In the genomic region with DNA sequence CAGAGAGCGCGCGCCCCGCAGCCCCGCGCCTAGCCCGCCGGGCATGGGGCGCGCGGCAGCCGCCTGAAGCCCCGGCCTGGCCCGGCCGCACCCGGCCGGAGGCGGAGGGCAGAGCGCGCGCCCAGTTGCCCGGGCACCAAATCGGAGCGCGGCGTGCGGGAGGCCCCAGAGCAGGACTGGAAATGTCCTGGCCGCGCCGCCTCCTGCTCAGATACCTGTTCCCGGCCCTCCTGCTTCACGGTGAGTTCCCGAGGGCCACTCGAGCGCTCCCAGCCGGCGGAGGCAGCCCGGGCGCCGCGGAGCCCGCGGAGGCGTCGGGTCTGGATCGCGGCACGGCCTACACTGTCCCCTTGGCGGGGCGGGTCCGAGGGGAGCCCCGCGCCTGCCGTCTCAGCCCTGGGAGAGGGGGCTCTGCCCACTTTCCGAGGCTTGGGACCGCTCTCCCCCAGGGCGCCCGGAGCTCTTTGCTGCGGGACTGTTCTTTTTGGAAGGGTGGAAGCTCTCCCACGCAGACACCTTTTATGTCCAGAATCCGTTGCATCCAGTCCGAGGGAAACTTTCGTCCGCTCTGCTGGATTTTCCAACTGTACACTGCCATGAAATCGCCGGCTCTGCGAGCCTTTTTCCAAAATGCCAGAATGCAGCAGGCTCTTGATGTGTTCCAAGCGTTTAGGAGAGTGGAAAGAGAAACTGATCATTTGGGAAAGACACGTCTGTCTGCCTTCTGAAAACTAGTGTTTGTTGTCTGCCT, we compare ENCODE assay signal across 9 cellular contexts. TPM values are rescaled to one million over a fixed set of nuclear protein-coding genes. Genes with fewer than 3 reads are reported as not detected.
DNase-seq lines count a peak whose midpoint lies in the region; ATAC-seq and TF ChIP-seq lines count a peak whose summit lies in the region.
"Had no signal": no experiment of that assay in that cellular context is flagged by ENCODE, and none has a peak within 500 bp of the region (broad histone marks: within the 10 kb centered on the region; RNA-seq: fewer than 3 reads in every experiment).

No MANE protein-coding gene starts in this region.

- no peak for TF ChIP-seq CTCF in mesothelial cell of epicardium (IDR thresholded peaks at IDR 0.05; ENCODE audit: unreplicated experiment)

- CTCF ChIA-PET in activated naive CD4-positive, alpha-beta T cell treated with anti-CD3 and anti-CD28 coated beads for 36 hours (lab: Charles Lee), result no interaction called here

- no peak overlapping the region for H3K27ac Mint-ChIP-seq in activated naive CD4-positive, alpha-beta T cell treated with anti-CD3 and anti-CD28 coated beads, Interleukin-2, amount 50 U/mL, for 24 hours
- H3K27ac Mint-ChIP-seq in activated naive CD4-positive, alpha-beta T cell treated with anti-CD3 and anti-CD28 coated beads for 36 hours, result no peak overlapping the region
- peak overlapping the region; percentile 95 for H3K27ac Mint-ChIP-seq in mesothelial cell of epicardium
- H3K27ac Mint-ChIP-seq: activated naive CD4-positive, alpha-beta T cell treated with anti-CD3 and anti-CD28 coated beads, Interleukin-2, amount 50 U/mL, for 72 hours had no signal

- WGBS in aorta, 2 donors, result 1% methylated on average over 59 to 69 of the region's 69 CpGs

- H3K27me3 Mint-ChIP-seq in activated naive CD4-positive, alpha-beta T cell treated with anti-CD3 and anti-CD28 coated beads, Interleukin-2, amount 50 U/mL, for 24 hours, result peaks cover 30% of the 10 kb centered on the region
- H3K27me3 Mint-ChIP-seq in activated naive CD4-positive, alpha-beta T cell treated with anti-CD3 and anti-CD28 coated beads for 36 hours (ENCODE audit: low read depth), result peaks cover 70% of the 10 kb centered on the region
- no peaks in the 10 kb centered on the region for H3K27me3 Mint-ChIP-seq in mesothelial cell of epicardium (ENCODE audit: low read depth)

- intact Hi-C loops in activated naive CD4-positive, alpha-beta T cell treated with anti-CD3 and anti-CD28 coated beads for 36 hours (cut with micrococcal nuclease), result no loop called here
- intact Hi-C loops in aorta (cut with DNase I), result loop anchor here (5.0 kb wide), 2 partner anchors 62 to 448 kb away; no protein-coding TSS in a partner anchor

- H3K4me1 ChIP-seq in aorta (ENCODE audit: control insufficient read depth in 1 of 2, insufficient read depth in 2 of 2, low read length in 2 of 2), result no peaks in the 10 kb centered on the region

- no peaks in the 10 kb centered on the region for H3K36me3 ChIP-seq in aorta (ENCODE audit: control insufficient read depth in 1 of 2, insufficient read depth in 2 of 2, low read length in 1 of 2)

- peak overlapping the region; percentile 49 for H3K4me3 Mint-ChIP-seq in activated naive CD4-positive, alpha-beta T cell treated with anti-CD3 and anti-CD28 coated beads, Interleukin-2, amount 50 U/mL, for 24 hours
- H3K4me3 Mint-ChIP-seq in activated naive CD4-positive, alpha-beta T cell treated with anti-CD3 and anti-CD28 coated beads for 36 hours, result no peak overlapping the region
- H3K4me3 Mint-ChIP-seq in mesothelial cell of epicardium, result peak overlapping the region; percentile 85

- H3K4me1 Mint-ChIP-seq in activated naive CD4-positive, alpha-beta T cell treated with anti-CD3 and anti-CD28 coated beads, Interleukin-2, amount 50 U/mL, for 24 hours, result peaks cover 5% of the 10 kb centered on the region
- peaks cover 4% of the 10 kb centered on the region for H3K4me1 Mint-ChIP-seq in activated naive CD4-positive, alpha-beta T cell treated with anti-CD3 and anti-CD28 coated beads for 36 hours (ENCODE audit: low read depth)
- peaks cover 62% of the 10 kb centered on the region for H3K4me1 Mint-ChIP-seq in mesothelial cell of epicardium

- no peaks in the 10 kb centered on the region for H3K36me3 Mint-ChIP-seq in activated naive CD4-positive, alpha-beta T cell treated with anti-CD3 and anti-CD28 coated beads, Interleukin-2, amount 50 U/mL, for 24 hours
- no peaks in the 10 kb centered on the region for H3K36me3 Mint-ChIP-seq in activated naive CD4-positive, alpha-beta T cell treated with anti-CD3 and anti-CD28 coated beads for 36 hours (ENCODE audit: low read depth)
- H3K36me3 Mint-ChIP-seq in mesothelial cell of epicardium, result no peaks in the 10 kb centered on the region
- H3K36me3 Mint-ChIP-seq: activated naive CD4-positive, alpha-beta T cell treated with anti-CD3 and anti-CD28 coated beads, Interleukin-2, amount 50 U/mL, for 72 hours had no signal

- peak overlapping the region; percentile 90 for H3K27ac ChIP-seq in cingulate gyrus (ENCODE audit: low read depth, low read length)
- H3K27ac ChIP-seq in aorta (ENCODE audit: low read depth in 1 of 2, low read length in 2 of 2), result peak overlapping the region in 1 of 2 donors; percentile 2

- H3K9me3 ChIP-seq in aorta (ENCODE audit: control insufficient read depth, low read length), result no peaks in the 10 kb centered on the region

- H3K27me3 ChIP-seq in aorta (ENCODE audit: control insufficient read depth in 1 of 2, insufficient read depth in 2 of 2, low read length in 1 of 2), result no peaks in the 10 kb centered on the region

- no peak for DNase-seq in activated naive CD4-positive, alpha-beta T cell treated with anti-CD3 and anti-CD28 coated beads for 36 hours
- DNase-seq in mesothelial cell of epicardium (ENCODE audit: low spot score in 2 of 2, unreplicated experiment in 2 of 2) (peak; percentile 37 to 68), aorta (no peak)

- peak overlapping the region; percentile 56 to 70 for H3K4me3 ChIP-seq in aorta (ENCODE audit: low read length in 2 of 2)

- no peaks in the 10 kb centered on the region for H3K9me3 Mint-ChIP-seq in activated naive CD4-positive, alpha-beta T cell treated with anti-CD3 and anti-CD28 coated beads, Interleukin-2, amount 50 U/mL, for 24 hours
- no peaks in the 10 kb centered on the region for H3K9me3 Mint-ChIP-seq in activated naive CD4-positive, alpha-beta T cell treated with anti-CD3 and anti-CD28 coated beads for 36 hours
- H3K9me3 Mint-ChIP-seq in mesothelial cell of epicardium, result no peaks in the 10 kb centered on the region
- H3K9me3 Mint-ChIP-seq: activated naive CD4-positive, alpha-beta T cell treated with anti-CD3 and anti-CD28 coated beads, Interleukin-2, amount 50 U/mL, for 72 hours had no signal

- ATAC-seq in aorta (ENCODE audit: low FRiP score), result peak; percentile 26
- ATAC-seq in HG03521 (IDR thresholded peaks at IDR 0.05; ENCODE audit: unreplicated experiment), result no peak
- ATAC-seq in GM19328 (IDR thresholded peaks at IDR 0.05; ENCODE audit: unreplicated experiment), result no peak
- no peak for ATAC-seq in HG03469 (IDR thresholded peaks at IDR 0.05; ENCODE audit: unreplicated experiment)

RNA-seq across cellular contexts. Expression of a gene that starts 0.5 kb away (rescaled TPM):
- not detected for total RNA-seq in activated naive CD4-positive, alpha-beta T cell treated with anti-CD3 and anti-CD28 coated beads for 36 hours
- total RNA-seq in mesothelial cell of epicardium (104 to 111 TPM (median 107 TPM) in 3 replicates), aorta (10 to 100 TPM in 1 of 2 donors, 1 to 10 TPM in 1; 7.6 to 10.9 TPM)
- 10 to 100 TPM; 10.0 to 45.5 TPM for polyA plus RNA-seq in aorta
- total RNA-seq: activated naive CD4-positive, alpha-beta T cell treated with anti-CD3 and anti-CD28 coated beads, Interleukin-2, amount 50 U/mL, for 72 hours had no signal

Comparison
In these comparisons a context has a peak if more than half of its experiments do, and no peak if none do; other contexts are left out.
1. DNase-seq: peak in mesothelial cell of epicardium (2 of 2); none in activated naive CD4-positive, alpha-beta T cell treated with anti-CD3 and anti-CD28 coated beads for 36 hours (single experiment) and aorta (0 of 2).